ENCODE assay signal across 25 cellular contexts in the genomic region with DNA sequence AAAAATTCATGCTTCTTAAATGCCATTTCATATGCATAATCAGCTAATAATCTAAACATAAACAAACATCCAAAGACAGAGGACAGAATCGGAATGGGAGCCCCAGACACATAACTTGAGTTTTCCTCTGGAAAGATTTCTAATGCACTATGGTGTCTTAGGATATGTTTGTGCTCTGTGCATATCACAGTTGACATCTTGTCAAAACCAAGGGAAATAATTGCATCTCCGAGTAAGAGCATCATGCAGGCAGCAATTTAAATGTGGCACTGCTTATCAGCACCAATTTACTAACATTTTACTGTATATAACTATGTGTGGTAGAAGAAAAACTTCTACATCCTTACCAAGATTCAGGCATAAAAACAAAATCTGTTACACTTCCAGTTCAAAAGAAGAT.
"Had no signal": no experiment of that assay in that cellular context is flagged by ENCODE, and none has a peak within 500 bp of the region (broad histone marks: within the 10 kb centered on the region; RNA-seq: fewer than 3 reads in every experiment).

No MANE protein-coding gene starts in this region.

- H3K4me1 Mint-ChIP-seq: activated T-helper 17 cell treated with anti-CD3 and anti-CD28 coated beads, Interleukin-2, amount 50 U/mL, for 72 hours had no signal

- H3K4me3 Mint-ChIP-seq: activated CD4-positive, alpha-beta T cell treated with anti-CD3 and anti-CD28 coated beads, Interleukin-2, amount 10 ng/mL, durations not matched to agents 24 days and 14 days; activated CD8-positive, alpha-beta T cell treated with anti-CD3 and anti-CD28 coated beads for 36 hours; activated naive CD8-positive, alpha-beta T cell treated with anti-CD3 and anti-CD28 coated beads for 36 hours; activated T-cell treated with anti-CD3 and anti-CD28 coated beads, Interleukin-2, amount 50 U/mL, for 72 hours; activated T-helper 17 cell treated with anti-CD3 and anti-CD28 coated beads, Interleukin-2, amount 50 U/mL, for 72 hours; T-helper 1 cell treated with Interleukin-12 subunit alpha and Interleukin-12 subunit beta and Interleukin-4 antibody, amounts not matched to agents 30 μg/mL and 1 μg/mL, for 36 hours; T-helper 2 cell treated with Interferon-gamma antibody and Interleukin-4, amounts not matched to agents 5 μg/mL and 100 μg/mL, for 36 hours had no signal

- H3K27me3 ChIP-seq: brain microvascular endothelial cell had no signal

- H3K9me3 Mint-ChIP-seq: activated CD4-positive, alpha-beta T cell treated with anti-CD3 and anti-CD28 coated beads, Interleukin-2, amount 10 ng/mL, durations not matched to agents 24 days and 14 days; activated CD8-positive, alpha-beta T cell treated with anti-CD3 and anti-CD28 coated beads for 36 hours; activated T-helper 17 cell treated with anti-CD3 and anti-CD28 coated beads, Interleukin-2, amount 50 U/mL, for 72 hours; T-helper 1 cell treated with Interleukin-12 subunit alpha and Interleukin-12 subunit beta and Interleukin-4 antibody, amounts not matched to agents 30 μg/mL and 1 μg/mL, for 36 hours had no signal

- DNase-seq: activated CD4-positive, alpha-beta T cell treated with anti-CD3 and anti-CD28 coated beads, Interleukin-2, amount 10 ng/mL, durations not matched to agents 24 days and 14 days; activated CD4-positive, alpha-beta T cell treated with anti-CD3 and anti-CD28 coated beads, Interleukin-2, amount 50 U/mL, for 4 hours; activated CD8-positive, alpha-beta T cell treated with anti-CD3 and anti-CD28 coated beads for 36 hours; activated effector memory CD4-positive, alpha-beta T cell treated with anti-CD3 and anti-CD28 coated beads, Interleukin-2, amount 50 U/mL, for 16 hours; activated naive CD4-positive, alpha-beta T cell; activated naive CD4-positive, alpha-beta T cell treated with anti-CD3 and anti-CD28 coated beads, Interleukin-2, amount 50 U/mL, for 16 hours; activated naive CD8-positive, alpha-beta T cell treated with anti-CD3 and anti-CD28 coated beads for 36 hours; activated T-cell treated with anti-CD3 and anti-CD28 coated beads, Interleukin-2, amount 50 U/mL, for 1 hour; activated T-cell treated with anti-CD3 and anti-CD28 coated beads, Interleukin-2, amount 50 U/mL, for 72 hours; amniotic stem cell; aorta; brain microvascular endothelial cell; central memory CD4-positive, alpha-beta T cell; NCI-H1105; NCI-H1417 treated with DMSO at 0.1 percent for 48 hours; NCI-H187 treated with DMSO at 0.1 percent for 48 hours; NCI-H2081; NCI-H2171 treated with DMSO at 0.1 percent for 48 hours; NCI-H345; NCI-H524 treated with DMSO at 0.1 percent for 48 hours; NK-92 treated with Interleukin-12 subunit alpha and Interleukin-12 subunit beta, amount 100 ng/mL, for 24 hours; Right ventricle myocardium superior had no signal

- H3K27ac ChIP-seq: brain microvascular endothelial cell had no signal

- H3K27ac Mint-ChIP-seq: activated CD4-positive, alpha-beta T cell treated with anti-CD3 and anti-CD28 coated beads, Interleukin-2, amount 10 ng/mL, durations not matched to agents 24 days and 14 days; activated CD8-positive, alpha-beta T cell treated with anti-CD3 and anti-CD28 coated beads for 36 hours; activated naive CD8-positive, alpha-beta T cell treated with anti-CD3 and anti-CD28 coated beads for 36 hours; activated T-cell treated with anti-CD3 and anti-CD28 coated beads, Interleukin-2, amount 50 U/mL, for 72 hours; activated T-helper 17 cell treated with anti-CD3 and anti-CD28 coated beads, Interleukin-2, amount 50 U/mL, for 72 hours; T-helper 1 cell treated with Interleukin-12 subunit alpha and Interleukin-12 subunit beta and Interleukin-4 antibody, amounts not matched to agents 30 μg/mL and 1 μg/mL, for 36 hours; T-helper 2 cell treated with Interferon-gamma antibody and Interleukin-4, amounts not matched to agents 5 μg/mL and 100 μg/mL, for 36 hours had no signal

- ATAC-seq: activated CD8-positive, alpha-beta T cell treated with anti-CD3 and anti-CD28 coated beads for 36 hours; activated T-cell treated with anti-CD3 and anti-CD28 coated beads, Interleukin-2, amount 50 U/mL, for 72 hours; activated T-helper 17 cell treated with anti-CD3 and anti-CD28 coated beads, Interleukin-2, amount 50 U/mL, for 72 hours had no signal

- H3K36me3 ChIP-seq: brain microvascular endothelial cell had no signal
